8 cellular contexts compared by ENCODE assay signal in the genomic region with DNA sequence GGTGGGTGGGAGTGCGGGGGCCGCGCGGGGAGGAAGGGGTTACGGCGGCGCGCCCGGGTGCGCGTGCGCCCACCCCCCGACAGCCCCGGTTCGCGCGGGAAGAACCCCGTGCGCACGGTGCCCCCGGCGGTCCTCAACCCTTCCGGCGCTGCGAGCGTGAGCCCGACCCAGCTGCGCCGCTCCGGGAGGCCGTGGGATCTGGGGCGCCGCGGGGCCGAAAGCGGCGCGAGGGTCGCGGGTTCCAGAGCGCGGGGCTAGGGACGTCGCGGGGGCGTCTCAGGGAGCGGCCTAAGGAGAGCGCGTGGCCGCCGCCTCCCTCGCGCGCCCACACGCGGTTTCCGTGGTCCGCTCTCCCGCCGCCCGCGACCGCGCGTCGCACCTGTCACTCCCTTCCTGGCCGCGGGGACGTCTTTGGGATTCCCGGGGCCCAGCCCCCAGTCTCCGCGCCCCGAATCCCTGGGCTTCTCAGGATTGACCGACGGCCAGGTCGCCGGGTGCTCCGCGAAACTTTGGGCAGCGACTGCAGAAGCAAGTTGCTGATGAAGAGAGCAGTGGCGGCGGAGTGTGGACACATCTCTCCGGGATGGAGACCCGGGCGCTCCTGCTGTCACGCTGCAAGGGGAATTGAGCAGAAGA. TPM values are rescaled to one million over a fixed set of nuclear protein-coding genes. Genes with fewer than 3 reads are reported as not detected.
DNase-seq lines count a peak whose midpoint lies in the region; ATAC-seq and TF ChIP-seq lines count a peak whose summit lies in the region.

No MANE protein-coding gene starts in this region.

- TF ChIP-seq CTCF in astrocyte of the spinal cord (IDR thresholded peaks at IDR 0.05; ENCODE audit: low read depth, low read length) (no peak), sigmoid colon (IDR thresholded peaks at IDR 0.05) (no peak)

- 0 to 1% methylated on average over 86 of the region's 86 CpGs for WGBS in sigmoid colon, 2 donors

- H3K27ac ChIP-seq in sigmoid colon: peak overlapping the region; percentile 90 to 97 (median 92)

- peaks cover 0 to 18% (median 0%) of the 10 kb centered on the region in 4 donors for H3K36me3 ChIP-seq in sigmoid colon

- no peaks in the 10 kb centered on the region for H3K27me3 ChIP-seq in sigmoid colon

- peak overlapping the region; percentile 68 for H3K4me3 ChIP-seq in astrocyte of the spinal cord (ENCODE audit: low read depth, low read length)
- peak overlapping the region; percentile 80 for H3K4me3 ChIP-seq in iPS-11a (ENCODE audit: low read depth, low read length)
- H3K4me3 ChIP-seq in sigmoid colon: peak overlapping the region; percentile 70 to 98 (median 95)

- TF ChIP-seq EP300 in sigmoid colon (IDR thresholded peaks at IDR 0.05): no peak

- peaks cover 0 to 26% (median 17%) of the 10 kb centered on the region in 4 donors for H3K4me1 ChIP-seq in sigmoid colon

- no peak for TF ChIP-seq POLR2A in sigmoid colon (IDR thresholded peaks at IDR 0.05)

- in situ Hi-C loops in astrocyte of the spinal cord (cut with HindIII; ENCODE audit: low sequenced_read_pairs): no loop called here

- no peaks in the 10 kb centered on the region for H3K9me3 ChIP-seq in sigmoid colon

- ATAC-seq in HG02938 (IDR thresholded peaks at IDR 0.05; ENCODE audit: unreplicated experiment): peak; percentile 23

- intact Hi-C loops in sigmoid colon (cut with DNase I): loop anchor here (2.0 to 5.0 kb wide), 3 partner anchors 33 to 136 kb away; a partner anchor contains a TSS

- DNase-seq in NCI-H146 (lab: John Stamatoyannopoulos, UW) (peak; percentile 30), NCI-H146 treated with DMSO at 0.1 percent for 48 hours (lab: John Stamatoyannopoulos, UW; ENCODE audit: unreplicated experiment) (no peak), T follicular helper cell (ENCODE audit: low read depth) (peak; percentile 24), astrocyte of the spinal cord (ENCODE audit: low read depth, low spot score) (no peak), sigmoid colon (peak; percentile 78), OCI-M2 (lab: John Stamatoyannopoulos, UW; ENCODE audit: unreplicated experiment) (no peak)

RNA-seq across cellular contexts. Expression of a gene that starts 0.6 kb away (rescaled TPM):
- 10 to 100 TPM; 25.2 to 51.0 (median 33.4) TPM for total RNA-seq in sigmoid colon
- polyA plus RNA-seq in sigmoid colon: 100 to 1,000 TPM in 1 of 3 donors, 10 to 100 TPM in 2; 13.8 to 132 (median 15.3) TPM

RNA-seq across cellular contexts. Expression of a gene that starts 33.0 kb away (rescaled TPM):
- 1 to 10 TPM; 4.5 to 8.6 (median 7.9) TPM for total RNA-seq in sigmoid colon
- polyA plus RNA-seq in sigmoid colon: 1 to 10 TPM in 2 of 3 donors, under 1 TPM in 1; 0.60 to 6.1 (median 3.0) TPM

Comparison
In these comparisons a context has a peak if more than half of its experiments do, and no peak if none do; other contexts are left out.
1. DNase-seq: peak in NCI-H146 (single experiment), T follicular helper cell (single experiment) and sigmoid colon (single experiment); none in NCI-H146 treated with DMSO at 0.1 percent for 48 hours (single experiment), astrocyte of the spinal cord (single experiment) and OCI-M2 (single experiment).
2. Peak in every context shown above with its lines, with median percentiles within 50 percentile points of each other: H3K4me3 ChIP-seq.